In the genomic region with DNA sequence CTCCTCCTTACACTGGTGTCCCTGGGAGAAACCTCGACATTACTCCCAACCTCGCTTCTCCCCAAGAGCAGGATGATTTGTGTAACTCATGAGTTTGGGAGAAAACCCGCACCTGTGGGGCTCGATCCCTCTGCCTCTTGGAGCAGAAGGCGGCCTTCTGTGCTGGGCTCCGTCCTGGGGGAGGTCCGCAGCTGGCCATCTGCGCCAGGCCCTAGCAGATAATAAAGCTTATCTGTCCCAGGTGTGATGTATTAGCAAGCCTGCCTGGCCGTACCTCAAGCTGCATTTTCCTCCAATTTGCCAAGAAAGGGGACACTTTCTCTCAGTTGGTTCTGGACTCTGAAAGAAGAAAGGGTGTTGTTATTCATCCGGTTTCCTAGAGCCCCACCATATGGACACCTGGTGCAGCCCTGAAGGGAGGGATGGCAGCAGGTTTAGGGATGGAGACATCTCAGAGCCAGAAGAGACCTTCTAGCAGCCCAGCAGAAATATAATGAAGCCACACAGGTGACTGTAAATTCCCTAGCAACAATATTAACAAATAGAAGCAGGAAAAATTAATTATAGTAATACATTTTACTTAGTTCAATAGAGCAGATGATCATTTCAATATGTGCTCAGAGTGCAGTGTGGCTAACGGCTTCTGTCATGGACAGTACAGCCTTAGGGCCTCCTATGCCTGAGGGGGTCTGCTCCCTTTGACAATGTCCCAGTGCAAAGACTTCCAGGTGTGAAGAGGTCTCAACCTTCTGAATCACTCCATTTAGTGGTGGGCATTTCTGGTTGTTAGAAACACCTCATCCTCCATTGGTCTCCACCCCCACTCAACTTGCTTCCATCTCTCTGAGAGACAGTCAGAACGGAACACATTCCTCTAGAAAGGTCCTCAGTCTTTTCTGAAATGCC, we compare ENCODE assay signal across 1 cellular context.
TF ChIP-seq lines count a peak whose summit lies in the region.

No MANE protein-coding gene starts in this region.

TF ChIP-seq in K562, 482 proteins besides CTCF, POLR2A, EP300 and RAD21 (continued from another document and continues in another):
- TF ChIP-seq, protein P1, sequence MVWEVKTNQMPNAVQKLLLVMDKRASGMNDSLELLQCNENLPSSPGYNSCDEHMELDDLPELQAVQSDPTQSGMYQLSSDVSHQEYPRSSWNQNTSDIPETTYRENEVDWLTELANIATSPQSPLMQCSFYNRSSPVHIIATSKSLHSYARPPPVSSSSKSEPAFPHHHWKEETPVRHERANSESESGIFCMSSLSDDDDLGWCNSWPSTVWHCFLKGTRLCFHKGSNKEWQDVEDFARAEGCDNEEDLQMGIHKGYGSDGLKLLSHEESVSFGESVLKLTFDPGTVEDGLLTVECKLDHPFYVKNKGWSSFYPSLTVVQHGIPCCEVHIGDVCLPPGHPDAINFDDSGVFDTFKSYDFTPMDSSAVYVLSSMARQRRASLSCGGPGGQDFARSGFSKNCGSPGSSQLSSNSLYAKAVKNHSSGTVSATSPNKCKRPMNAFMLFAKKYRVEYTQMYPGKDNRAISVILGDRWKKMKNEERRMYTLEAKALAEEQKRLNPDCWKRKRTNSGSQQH (CRISPR knock-in tag; IDR thresholded peaks at IDR 0.05): no peak
- TF ChIP-seq BCL6 (CRISPR knock-in tag; IDR thresholded peaks at IDR 0.05): no peak
- TF ChIP-seq, protein P2, sequence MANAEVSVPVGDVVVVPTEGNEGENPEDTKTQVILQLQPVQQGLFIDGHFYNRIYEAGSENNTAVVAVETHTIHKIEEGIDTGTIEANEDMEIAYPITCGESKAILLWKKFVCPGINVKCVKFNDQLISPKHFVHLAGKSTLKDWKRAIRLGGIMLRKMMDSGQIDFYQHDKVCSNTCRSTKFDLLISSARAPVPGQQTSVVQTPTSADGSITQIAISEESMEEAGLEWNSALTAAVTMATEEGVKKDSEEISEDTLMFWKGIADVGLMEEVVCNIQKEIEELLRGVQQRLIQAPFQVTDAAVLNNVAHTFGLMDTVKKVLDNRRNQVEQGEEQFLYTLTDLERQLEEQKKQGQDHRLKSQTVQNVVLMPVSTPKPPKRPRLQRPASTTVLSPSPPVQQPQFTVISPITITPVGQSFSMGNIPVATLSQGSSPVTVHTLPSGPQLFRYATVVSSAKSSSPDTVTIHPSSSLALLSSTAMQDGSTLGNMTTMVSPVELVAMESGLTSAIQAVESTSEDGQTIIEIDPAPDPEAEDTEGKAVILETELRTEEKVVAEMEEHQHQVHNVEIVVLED (CRISPR knock-in tag; IDR thresholded peaks at IDR 0.05): 0 out of 2 replicates have a peak, but pooled peaks have one; percentile 8
- TF ChIP-seq HMG20A (CRISPR knock-in tag; conservative IDR thresholded peaks at IDR 0.05): no peak
- TF ChIP-seq EZH2 (IDR thresholded peaks at IDR 0.05; ENCODE audit: borderline replicate concordance, low read depth, low read length): no peak
- no peak for TF ChIP-seq RAD51 (IDR thresholded peaks at IDR 0.05; ENCODE audit: borderline replicate concordance, low read depth)
- TF ChIP-seq, protein P3, sequence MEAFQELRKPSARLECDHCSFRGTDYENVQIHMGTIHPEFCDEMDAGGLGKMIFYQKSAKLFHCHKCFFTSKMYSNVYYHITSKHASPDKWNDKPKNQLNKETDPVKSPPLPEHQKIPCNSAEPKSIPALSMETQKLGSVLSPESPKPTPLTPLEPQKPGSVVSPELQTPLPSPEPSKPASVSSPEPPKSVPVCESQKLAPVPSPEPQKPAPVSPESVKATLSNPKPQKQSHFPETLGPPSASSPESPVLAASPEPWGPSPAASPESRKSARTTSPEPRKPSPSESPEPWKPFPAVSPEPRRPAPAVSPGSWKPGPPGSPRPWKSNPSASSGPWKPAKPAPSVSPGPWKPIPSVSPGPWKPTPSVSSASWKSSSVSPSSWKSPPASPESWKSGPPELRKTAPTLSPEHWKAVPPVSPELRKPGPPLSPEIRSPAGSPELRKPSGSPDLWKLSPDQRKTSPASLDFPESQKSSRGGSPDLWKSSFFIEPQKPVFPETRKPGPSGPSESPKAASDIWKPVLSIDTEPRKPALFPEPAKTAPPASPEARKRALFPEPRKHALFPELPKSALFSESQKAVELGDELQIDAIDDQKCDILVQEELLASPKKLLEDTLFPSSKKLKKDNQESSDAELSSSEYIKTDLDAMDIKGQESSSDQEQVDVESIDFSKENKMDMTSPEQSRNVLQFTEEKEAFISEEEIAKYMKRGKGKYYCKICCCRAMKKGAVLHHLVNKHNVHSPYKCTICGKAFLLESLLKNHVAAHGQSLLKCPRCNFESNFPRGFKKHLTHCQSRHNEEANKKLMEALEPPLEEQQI (IDR thresholded peaks at IDR 0.05): no peak
- TF ChIP-seq ZNF282 (CRISPR knock-in tag; IDR thresholded peaks at IDR 0.05): no peak
- no peak for TF ChIP-seq BRD9 (IDR thresholded peaks at IDR 0.05; ENCODE audit: low read depth, partially characterized antibody)
- no peak for TF ChIP-seq EGR1 (conservative IDR thresholded peaks at IDR 0.05)
- TF ChIP-seq, protein P4, sequence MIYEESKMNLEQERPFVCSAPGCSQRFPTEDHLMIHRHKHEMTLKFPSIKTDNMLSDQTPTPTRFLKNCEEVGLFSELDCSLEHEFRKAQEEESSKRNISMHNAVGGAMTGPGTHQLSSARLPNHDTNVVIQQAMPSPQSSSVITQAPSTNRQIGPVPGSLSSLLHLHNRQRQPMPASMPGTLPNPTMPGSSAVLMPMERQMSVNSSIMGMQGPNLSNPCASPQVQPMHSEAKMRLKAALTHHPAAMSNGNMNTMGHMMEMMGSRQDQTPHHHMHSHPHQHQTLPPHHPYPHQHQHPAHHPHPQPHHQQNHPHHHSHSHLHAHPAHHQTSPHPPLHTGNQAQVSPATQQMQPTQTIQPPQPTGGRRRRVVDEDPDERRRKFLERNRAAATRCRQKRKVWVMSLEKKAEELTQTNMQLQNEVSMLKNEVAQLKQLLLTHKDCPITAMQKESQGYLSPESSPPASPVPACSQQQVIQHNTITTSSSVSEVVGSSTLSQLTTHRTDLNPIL (CRISPR knock-in tag; IDR thresholded peaks at IDR 0.05): no peak
- TF ChIP-seq MCM3 (IDR thresholded peaks at IDR 0.05): no peak
- no peak for TF ChIP-seq RBM17 (IDR thresholded peaks at IDR 0.05; ENCODE audit: borderline replicate concordance, low read depth, low read length)
- no peak for TF ChIP-seq STAT5B (CRISPR knock-in tag; IDR thresholded peaks at IDR 0.05)
- no peak for TF ChIP-seq SAFB (IDR thresholded peaks at IDR 0.05; ENCODE audit: borderline replicate concordance, low read depth, low read length)
- TF ChIP-seq, protein P5, sequence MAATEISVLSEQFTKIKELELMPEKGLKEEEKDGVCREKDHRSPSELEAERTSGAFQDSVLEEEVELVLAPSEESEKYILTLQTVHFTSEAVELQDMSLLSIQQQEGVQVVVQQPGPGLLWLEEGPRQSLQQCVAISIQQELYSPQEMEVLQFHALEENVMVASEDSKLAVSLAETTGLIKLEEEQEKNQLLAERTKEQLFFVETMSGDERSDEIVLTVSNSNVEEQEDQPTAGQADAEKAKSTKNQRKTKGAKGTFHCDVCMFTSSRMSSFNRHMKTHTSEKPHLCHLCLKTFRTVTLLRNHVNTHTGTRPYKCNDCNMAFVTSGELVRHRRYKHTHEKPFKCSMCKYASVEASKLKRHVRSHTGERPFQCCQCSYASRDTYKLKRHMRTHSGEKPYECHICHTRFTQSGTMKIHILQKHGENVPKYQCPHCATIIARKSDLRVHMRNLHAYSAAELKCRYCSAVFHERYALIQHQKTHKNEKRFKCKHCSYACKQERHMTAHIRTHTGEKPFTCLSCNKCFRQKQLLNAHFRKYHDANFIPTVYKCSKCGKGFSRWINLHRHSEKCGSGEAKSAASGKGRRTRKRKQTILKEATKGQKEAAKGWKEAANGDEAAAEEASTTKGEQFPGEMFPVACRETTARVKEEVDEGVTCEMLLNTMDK (IDR thresholded peaks at IDR 0.05; ENCODE audit: borderline replicate concordance, insufficient read depth, low read depth, low read length, poor library complexity, severe bottlenecking): no peak
- TF ChIP-seq ZNF766 (CRISPR knock-in tag; conservative IDR thresholded peaks at IDR 0.05): no peak; the same call in 1 of the 2 replicates
- peak; percentile 4; the same call in 1 of the 2 replicates for TF ChIP-seq DPF2 (IDR thresholded peaks at IDR 0.05)
- TF ChIP-seq, protein P6, sequence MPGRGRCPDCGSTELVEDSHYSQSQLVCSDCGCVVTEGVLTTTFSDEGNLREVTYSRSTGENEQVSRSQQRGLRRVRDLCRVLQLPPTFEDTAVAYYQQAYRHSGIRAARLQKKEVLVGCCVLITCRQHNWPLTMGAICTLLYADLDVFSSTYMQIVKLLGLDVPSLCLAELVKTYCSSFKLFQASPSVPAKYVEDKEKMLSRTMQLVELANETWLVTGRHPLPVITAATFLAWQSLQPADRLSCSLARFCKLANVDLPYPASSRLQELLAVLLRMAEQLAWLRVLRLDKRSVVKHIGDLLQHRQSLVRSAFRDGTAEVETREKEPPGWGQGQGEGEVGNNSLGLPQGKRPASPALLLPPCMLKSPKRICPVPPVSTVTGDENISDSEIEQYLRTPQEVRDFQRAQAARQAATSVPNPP (IDR thresholded peaks at IDR 0.05; ENCODE audit: borderline replicate concordance, insufficient read depth, insufficient read length): no peak
- TF ChIP-seq, protein P7, sequence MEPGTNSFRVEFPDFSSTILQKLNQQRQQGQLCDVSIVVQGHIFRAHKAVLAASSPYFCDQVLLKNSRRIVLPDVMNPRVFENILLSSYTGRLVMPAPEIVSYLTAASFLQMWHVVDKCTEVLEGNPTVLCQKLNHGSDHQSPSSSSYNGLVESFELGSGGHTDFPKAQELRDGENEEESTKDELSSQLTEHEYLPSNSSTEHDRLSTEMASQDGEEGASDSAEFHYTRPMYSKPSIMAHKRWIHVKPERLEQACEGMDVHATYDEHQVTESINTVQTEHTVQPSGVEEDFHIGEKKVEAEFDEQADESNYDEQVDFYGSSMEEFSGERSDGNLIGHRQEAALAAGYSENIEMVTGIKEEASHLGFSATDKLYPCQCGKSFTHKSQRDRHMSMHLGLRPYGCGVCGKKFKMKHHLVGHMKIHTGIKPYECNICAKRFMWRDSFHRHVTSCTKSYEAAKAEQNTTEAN (CRISPR knock-in tag; IDR thresholded peaks at IDR 0.05): no peak
- TF ChIP-seq, protein P8, sequence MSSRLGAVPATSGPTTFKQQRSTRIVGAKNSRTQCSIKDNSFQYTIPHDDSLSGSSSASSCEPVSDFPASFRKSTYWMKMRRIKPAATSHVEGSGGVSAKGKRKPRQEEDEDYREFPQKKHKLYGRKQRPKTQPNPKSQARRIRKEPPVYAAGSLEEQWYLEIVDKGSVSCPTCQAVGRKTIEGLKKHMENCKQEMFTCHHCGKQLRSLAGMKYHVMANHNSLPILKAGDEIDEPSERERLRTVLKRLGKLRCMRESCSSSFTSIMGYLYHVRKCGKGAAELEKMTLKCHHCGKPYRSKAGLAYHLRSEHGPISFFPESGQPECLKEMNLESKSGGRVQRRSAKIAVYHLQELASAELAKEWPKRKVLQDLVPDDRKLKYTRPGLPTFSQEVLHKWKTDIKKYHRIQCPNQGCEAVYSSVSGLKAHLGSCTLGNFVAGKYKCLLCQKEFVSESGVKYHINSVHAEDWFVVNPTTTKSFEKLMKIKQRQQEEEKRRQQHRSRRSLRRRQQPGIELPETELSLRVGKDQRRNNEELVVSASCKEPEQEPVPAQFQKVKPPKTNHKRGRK (tag; IDR thresholded peaks at IDR 0.05): no peak
- no peak for TF ChIP-seq NUFIP1 (IDR thresholded peaks at IDR 0.05; ENCODE audit: partially characterized antibody)
- peak; percentile 79 for TF ChIP-seq NCOR1 (IDR thresholded peaks at IDR 0.05)
- no peak for TF ChIP-seq EHMT2 (IDR thresholded peaks at IDR 0.05)
- TF ChIP-seq, protein P9, sequence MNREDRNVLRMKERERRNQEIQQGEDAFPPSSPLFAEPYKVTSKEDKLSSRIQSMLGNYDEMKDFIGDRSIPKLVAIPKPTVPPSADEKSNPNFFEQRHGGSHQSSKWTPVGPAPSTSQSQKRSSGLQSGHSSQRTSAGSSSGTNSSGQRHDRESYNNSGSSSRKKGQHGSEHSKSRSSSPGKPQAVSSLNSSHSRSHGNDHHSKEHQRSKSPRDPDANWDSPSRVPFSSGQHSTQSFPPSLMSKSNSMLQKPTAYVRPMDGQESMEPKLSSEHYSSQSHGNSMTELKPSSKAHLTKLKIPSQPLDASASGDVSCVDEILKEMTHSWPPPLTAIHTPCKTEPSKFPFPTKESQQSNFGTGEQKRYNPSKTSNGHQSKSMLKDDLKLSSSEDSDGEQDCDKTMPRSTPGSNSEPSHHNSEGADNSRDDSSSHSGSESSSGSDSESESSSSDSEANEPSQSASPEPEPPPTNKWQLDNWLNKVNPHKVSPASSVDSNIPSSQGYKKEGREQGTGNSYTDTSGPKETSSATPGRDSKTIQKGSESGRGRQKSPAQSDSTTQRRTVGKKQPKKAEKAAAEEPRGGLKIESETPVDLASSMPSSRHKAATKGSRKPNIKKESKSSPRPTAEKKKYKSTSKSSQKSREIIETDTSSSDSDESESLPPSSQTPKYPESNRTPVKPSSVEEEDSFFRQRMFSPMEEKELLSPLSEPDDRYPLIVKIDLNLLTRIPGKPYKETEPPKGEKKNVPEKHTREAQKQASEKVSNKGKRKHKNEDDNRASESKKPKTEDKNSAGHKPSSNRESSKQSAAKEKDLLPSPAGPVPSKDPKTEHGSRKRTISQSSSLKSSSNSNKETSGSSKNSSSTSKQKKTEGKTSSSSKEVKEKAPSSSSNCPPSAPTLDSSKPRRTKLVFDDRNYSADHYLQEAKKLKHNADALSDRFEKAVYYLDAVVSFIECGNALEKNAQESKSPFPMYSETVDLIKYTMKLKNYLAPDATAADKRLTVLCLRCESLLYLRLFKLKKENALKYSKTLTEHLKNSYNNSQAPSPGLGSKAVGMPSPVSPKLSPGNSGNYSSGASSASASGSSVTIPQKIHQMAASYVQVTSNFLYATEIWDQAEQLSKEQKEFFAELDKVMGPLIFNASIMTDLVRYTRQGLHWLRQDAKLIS (CRISPR knock-in tag; IDR thresholded peaks at IDR 0.05): no peak
- no peak for TF ChIP-seq HDAC8 (tag; IDR thresholded peaks at IDR 0.05)
- TF ChIP-seq, protein P10, sequence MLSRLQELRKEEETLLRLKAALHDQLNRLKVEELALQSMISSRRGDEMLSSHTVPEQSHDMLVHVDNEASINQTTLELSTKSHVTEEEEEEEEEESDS (CRISPR knock-in tag; IDR thresholded peaks at IDR 0.05): no peak
- peak; percentile 38; the same call in 1 of the 2 replicates for TF ChIP-seq ZNF263 (CRISPR knock-in tag; IDR thresholded peaks at IDR 0.05; ENCODE audit: borderline replicate concordance)
- TF ChIP-seq LEF1 (IDR thresholded peaks at IDR 0.05): no peak
- no peak for TF ChIP-seq ZNF764 (CRISPR knock-in tag; IDR thresholded peaks at IDR 0.05; ENCODE audit: low read depth)
- TF ChIP-seq, protein P11, sequence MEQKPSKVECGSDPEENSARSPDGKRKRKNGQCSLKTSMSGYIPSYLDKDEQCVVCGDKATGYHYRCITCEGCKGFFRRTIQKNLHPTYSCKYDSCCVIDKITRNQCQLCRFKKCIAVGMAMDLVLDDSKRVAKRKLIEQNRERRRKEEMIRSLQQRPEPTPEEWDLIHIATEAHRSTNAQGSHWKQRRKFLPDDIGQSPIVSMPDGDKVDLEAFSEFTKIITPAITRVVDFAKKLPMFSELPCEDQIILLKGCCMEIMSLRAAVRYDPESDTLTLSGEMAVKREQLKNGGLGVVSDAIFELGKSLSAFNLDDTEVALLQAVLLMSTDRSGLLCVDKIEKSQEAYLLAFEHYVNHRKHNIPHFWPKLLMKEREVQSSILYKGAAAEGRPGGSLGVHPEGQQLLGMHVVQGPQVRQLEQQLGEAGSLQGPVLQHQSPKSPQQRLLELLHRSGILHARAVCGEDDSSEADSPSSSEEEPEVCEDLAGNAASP (IDR thresholded peaks at IDR 0.05): no peak
- TF ChIP-seq ZNF780A (CRISPR knock-in tag; IDR thresholded peaks at IDR 0.05): no peak
